1 cellular context compared by ENCODE assay signal in genomic region chr18:58405107-58405898, GRCh38.
TF ChIP-seq lines count a peak whose summit lies in the region.

No MANE protein-coding gene starts in this region.

TF ChIP-seq in GM12878, 131 proteins besides CTCF, POLR2A, EP300 and RAD21 (continued from another document):
- TF ChIP-seq, protein P1, sequence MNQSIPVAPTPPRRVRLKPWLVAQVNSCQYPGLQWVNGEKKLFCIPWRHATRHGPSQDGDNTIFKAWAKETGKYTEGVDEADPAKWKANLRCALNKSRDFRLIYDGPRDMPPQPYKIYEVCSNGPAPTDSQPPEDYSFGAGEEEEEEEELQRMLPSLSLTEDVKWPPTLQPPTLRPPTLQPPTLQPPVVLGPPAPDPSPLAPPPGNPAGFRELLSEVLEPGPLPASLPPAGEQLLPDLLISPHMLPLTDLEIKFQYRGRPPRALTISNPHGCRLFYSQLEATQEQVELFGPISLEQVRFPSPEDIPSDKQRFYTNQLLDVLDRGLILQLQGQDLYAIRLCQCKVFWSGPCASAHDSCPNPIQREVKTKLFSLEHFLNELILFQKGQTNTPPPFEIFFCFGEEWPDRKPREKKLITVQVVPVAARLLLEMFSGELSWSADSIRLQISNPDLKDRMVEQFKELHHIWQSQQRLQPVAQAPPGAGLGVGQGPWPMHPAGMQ (IDR thresholded peaks at IDR 0.05; ENCODE audit: borderline replicate concordance): no peak
- TF ChIP-seq CHD2 (IDR thresholded peaks at IDR 0.05; ENCODE audit: borderline replicate concordance, low read depth, low read length) (no peak), NR2F1 (conservative IDR thresholded peaks at IDR 0.05) (no peak), MYB (IDR thresholded peaks at IDR 0.05; ENCODE audit: borderline replicate concordance, low read depth, low read length) (no peak), CHD1 (IDR thresholded peaks at IDR 0.05; ENCODE audit: low read depth, low read length) (no peak)
- TF ChIP-seq, protein P2, sequence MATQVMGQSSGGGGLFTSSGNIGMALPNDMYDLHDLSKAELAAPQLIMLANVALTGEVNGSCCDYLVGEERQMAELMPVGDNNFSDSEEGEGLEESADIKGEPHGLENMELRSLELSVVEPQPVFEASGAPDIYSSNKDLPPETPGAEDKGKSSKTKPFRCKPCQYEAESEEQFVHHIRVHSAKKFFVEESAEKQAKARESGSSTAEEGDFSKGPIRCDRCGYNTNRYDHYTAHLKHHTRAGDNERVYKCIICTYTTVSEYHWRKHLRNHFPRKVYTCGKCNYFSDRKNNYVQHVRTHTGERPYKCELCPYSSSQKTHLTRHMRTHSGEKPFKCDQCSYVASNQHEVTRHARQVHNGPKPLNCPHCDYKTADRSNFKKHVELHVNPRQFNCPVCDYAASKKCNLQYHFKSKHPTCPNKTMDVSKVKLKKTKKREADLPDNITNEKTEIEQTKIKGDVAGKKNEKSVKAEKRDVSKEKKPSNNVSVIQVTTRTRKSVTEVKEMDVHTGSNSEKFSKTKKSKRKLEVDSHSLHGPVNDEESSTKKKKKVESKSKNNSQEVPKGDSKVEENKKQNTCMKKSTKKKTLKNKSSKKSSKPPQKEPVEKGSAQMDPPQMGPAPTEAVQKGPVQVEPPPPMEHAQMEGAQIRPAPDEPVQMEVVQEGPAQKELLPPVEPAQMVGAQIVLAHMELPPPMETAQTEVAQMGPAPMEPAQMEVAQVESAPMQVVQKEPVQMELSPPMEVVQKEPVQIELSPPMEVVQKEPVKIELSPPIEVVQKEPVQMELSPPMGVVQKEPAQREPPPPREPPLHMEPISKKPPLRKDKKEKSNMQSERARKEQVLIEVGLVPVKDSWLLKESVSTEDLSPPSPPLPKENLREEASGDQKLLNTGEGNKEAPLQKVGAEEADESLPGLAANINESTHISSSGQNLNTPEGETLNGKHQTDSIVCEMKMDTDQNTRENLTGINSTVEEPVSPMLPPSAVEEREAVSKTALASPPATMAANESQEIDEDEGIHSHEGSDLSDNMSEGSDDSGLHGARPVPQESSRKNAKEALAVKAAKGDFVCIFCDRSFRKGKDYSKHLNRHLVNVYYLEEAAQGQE (IDR thresholded peaks at IDR 0.05; ENCODE audit: low read depth, low read length): no peak
